In the genomic region with DNA sequence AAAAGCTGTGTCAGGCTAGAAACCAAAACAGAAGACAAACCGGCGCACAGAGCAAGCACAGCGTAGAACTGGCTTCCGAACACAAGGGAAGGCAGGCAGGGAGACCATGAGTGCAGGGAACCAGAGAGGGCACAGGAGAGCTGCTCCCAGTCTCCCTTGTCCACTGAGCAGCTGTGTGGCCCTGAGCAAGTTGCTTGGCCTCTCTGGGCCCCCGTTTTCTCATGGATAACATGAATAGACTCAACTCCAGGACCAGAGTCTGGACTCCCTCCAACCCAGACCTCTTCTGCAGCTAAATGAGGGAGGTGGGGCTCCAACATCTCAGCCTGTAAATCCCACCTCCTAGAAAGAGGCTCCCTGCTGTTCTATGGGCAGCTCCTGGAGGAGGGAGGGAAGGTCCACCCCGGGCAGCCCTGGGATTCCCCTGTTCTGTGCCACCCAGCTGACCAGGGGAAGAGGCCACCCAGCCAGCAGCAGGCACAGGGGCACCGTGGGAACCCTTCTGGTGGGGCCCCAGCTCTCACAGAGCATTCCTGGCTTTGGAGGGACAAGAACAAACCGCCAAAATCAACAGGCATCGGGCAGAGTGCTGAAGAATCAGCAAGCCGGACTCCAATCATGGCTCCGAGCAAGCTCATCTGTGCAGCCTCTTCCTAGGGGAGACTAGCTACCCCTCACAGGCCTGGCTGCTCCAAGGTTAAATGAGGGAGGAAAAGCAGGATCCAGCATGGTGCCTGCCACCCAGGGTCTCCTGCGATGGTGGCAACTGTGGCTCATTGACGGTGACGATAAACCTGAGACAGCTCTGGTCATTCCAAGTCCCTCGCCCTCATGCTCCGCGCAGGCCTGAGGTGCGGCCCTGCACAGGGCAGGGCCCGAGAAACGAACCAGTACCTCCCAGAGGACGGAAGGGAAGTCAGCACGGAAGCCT, we compare ENCODE assay signal across 2 cellular contexts.
TF ChIP-seq lines count a peak whose summit lies in the region.

No MANE protein-coding gene starts in this region.

TF ChIP-seq in HEK293, 187 proteins besides CTCF, POLR2A, EP300 and RAD21:
- TF ChIP-seq HOXC10 (CRISPR knock-in tag; IDR thresholded peaks at IDR 0.05) (no peak), SCRT2 (tag by site-specific recombination; IDR thresholded peaks at IDR 0.05) (0 out of 2 replicates have a peak, but pooled peaks have one; percentile 16), ZNF561 (tag by site-specific recombination; IDR thresholded peaks at IDR 0.05; ENCODE audit: borderline replicate concordance) (no peak), ZNF114 (tag by site-specific recombination; IDR thresholded peaks at IDR 0.05) (no peak), ZIC2 (tag by site-specific recombination; IDR thresholded peaks at IDR 0.05) (peak; percentile 69)
- TF ChIP-seq, protein P1, sequence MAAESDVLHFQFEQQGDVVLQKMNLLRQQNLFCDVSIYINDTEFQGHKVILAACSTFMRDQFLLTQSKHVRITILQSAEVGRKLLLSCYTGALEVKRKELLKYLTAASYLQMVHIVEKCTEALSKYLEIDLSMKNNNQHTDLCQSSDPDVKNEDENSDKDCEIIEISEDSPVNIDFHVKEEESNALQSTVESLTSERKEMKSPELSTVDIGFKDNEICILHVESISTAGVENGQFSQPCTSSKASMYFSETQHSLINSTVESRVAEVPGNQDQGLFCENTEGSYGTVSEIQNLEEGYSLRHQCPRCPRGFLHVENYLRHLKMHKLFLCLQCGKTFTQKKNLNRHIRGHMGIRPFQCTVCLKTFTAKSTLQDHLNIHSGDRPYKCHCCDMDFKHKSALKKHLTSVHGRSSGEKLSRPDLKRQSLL (tag by site-specific recombination; IDR thresholded peaks at IDR 0.05), result no peak
TF ChIP-seq in HEK293: peak in this region for 2.

TF ChIP-seq in K562, 482 proteins besides CTCF, POLR2A, EP300 and RAD21:
- TF ChIP-seq TCF3 (CRISPR knock-in tag; IDR thresholded peaks at IDR 0.05) (no peak), ZNF282 (CRISPR knock-in tag; IDR thresholded peaks at IDR 0.05) (no peak), ZFP36 (IDR thresholded peaks at IDR 0.05; ENCODE audit: low read depth, low read length, partially characterized antibody) (peak; percentile 68), ZC3H4 (CRISPR knock-in tag; IDR thresholded peaks at IDR 0.05; ENCODE audit: borderline replicate concordance) (no peak), KDM1A (IDR thresholded peaks at IDR 0.05) (0 out of 4 replicates have a peak, but pooled peaks have one; percentile 34 to 35), RBM14 (IDR thresholded peaks at IDR 0.05; ENCODE audit: borderline replicate concordance, insufficient read depth, low read depth, low read length) (no peak), BCOR (IDR thresholded peaks at IDR 0.05) (peak; percentile 57; the same call in 1 of the 2 replicates)
